9 cellular contexts compared by ENCODE assay signal in the genomic region with DNA sequence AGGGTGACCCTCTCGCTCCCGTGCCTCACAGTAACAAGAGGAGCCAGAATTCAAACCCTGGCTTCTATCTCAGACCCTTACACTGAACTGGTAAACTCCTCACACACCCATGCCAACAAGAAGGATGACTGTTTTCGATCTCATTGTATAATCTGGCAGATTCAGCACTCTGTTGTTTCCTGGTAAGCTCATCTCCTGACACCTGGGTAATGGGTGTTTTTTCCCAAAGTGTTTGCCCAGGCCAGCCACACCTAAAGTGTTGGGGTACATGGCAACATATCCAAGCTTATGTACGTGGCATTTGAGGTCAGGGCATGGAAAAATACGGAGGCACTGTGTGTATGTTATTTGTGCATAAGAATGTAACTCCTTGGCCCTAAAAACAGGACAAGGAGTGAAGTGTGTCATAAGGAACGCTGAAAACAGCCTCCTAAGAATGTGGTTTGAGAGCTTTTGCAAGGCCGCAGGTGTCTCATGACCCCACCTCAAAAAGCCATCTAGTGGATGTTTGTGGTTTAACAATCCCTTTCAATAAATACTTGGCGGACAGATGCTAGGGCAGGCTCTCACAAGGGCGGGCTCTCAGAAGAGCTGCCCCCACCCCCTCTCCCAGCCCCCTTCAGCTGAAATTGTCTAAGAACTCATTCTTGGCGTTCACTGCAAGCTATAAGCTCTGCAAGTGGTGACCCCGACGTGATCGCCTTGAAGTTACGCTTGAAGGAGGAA. TPM values are rescaled to one million over a fixed set of nuclear protein-coding genes. Genes with fewer than 3 reads are reported as not detected.
A peak's percentile ranks its signal among the peaks of the same experiment; 100 is the strongest.
DNase-seq lines count a peak whose midpoint lies in the region; ATAC-seq, FAIRE-seq and TF ChIP-seq lines count a peak whose summit lies in the region.
"Had no signal": no experiment of that assay in that cellular context is flagged by ENCODE, and none has a peak within 500 bp of the region (broad histone marks: within the 10 kb centered on the region; RNA-seq: fewer than 3 reads in every experiment).

A gene with protein sequence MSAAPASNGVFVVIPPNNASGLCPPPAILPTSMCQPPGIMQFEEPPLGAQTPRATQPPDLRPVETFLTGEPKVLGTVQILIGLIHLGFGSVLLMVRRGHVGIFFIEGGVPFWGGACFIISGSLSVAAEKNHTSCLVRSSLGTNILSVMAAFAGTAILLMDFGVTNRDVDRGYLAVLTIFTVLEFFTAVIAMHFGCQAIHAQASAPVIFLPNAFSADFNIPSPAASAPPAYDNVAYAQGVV (plus strand): TSS at position 561 of the 726 bp plus-strand sequence. CDS start 6,867 bp downstream, outside the sequence.

- FAIRE-seq in GM12878 (lab: Jason Lieb, UNC): no peak

- no peaks in the 10 kb centered on the region for H3K9me3 Mint-ChIP-seq in activated T-helper 17 cell treated with anti-CD3 and anti-CD28 coated beads, Interleukin-2, amount 50 U/mL, for 72 hours

- peak within 1 kb of the TSS; percentile 33 for H2AFZ ChIP-seq in GM12878 (ENCODE audit: control insufficient read depth, low read depth, low read length)

- H3K27me3 Mint-ChIP-seq in activated T-helper 17 cell treated with anti-CD3 and anti-CD28 coated beads, Interleukin-2, amount 50 U/mL, for 72 hours: peaks cover 54% of the 10 kb centered on the region

- TF ChIP-seq CTCF in GM10266 (IDR thresholded peaks at IDR 0.05; ENCODE audit: control insufficient read depth, insufficient read depth, low read depth, missing control alignments): peak; percentile 39
- peak; percentile 49 for TF ChIP-seq CTCF in LNCAP (IDR thresholded peaks at IDR 0.05)
- peak; percentile 40 to 60 (median 55) for TF ChIP-seq CTCF in GM12878 (IDR thresholded peaks at IDR 0.05 in 2 of 3, conservative IDR thresholded peaks at IDR 0.05 in 1 of 3; ENCODE audit: control insufficient read depth in 2 of 3, extremely low read depth in 1 of 3, insufficient read depth in 1 of 3, low read depth in 3 of 3, low read length in 3 of 3)

- H3K9ac ChIP-seq in GM12878 (ENCODE audit: control insufficient read depth, insufficient read depth, low read length): no peak within 1 kb of the TSS
- peak within 1 kb of the TSS; percentile 30 for H3K9ac ChIP-seq in mucosa of stomach (ENCODE audit: low read length)

- H3K4me1 Mint-ChIP-seq in activated T-helper 17 cell treated with anti-CD3 and anti-CD28 coated beads, Interleukin-2, amount 50 U/mL, for 72 hours: no peaks in the 10 kb centered on the region

- TF ChIP-seq RAD21 in GM12878 (IDR thresholded peaks at IDR 0.05; ENCODE audit: insufficient read depth, low read depth, low read length): peak; percentile 68

- no peaks in the 10 kb centered on the region for H4K20me1 ChIP-seq in GM12878 (ENCODE audit: control insufficient read depth, insufficient read depth)

- RAD21 ChIA-PET in GM12878 (lab: Charles Lee; ENCODE audit: unreplicated experiment): interaction anchor here (0.8 to 1.6 kb wide), 5 partner anchors 8 to 205 kb away, joined by 3 to 7 read pairs (median 5); a partner anchor contains a TSS

- H3K27me3 ChIP-seq in GM12878 (replicated peaks in 1 of 2; ENCODE audit: control insufficient read depth in 2 of 2, insufficient read depth in 2 of 2, low read length in 1 of 2) (no peaks in the 10 kb centered on the region; a peak in 1 of 4 replicates), mucosa of stomach (ENCODE audit: control insufficient read depth, insufficient read depth, low read length) (no peaks in the 10 kb centered on the region)

- H3K79me2 ChIP-seq in GM12878 (ENCODE audit: control insufficient read depth, insufficient read depth, low read length): no peaks in the 10 kb centered on the region

- 27% methylated on average over 14 of the region's 14 CpGs for WGBS in GM12878 (ENCODE audit: insufficient coverage, insufficient replicate concordance, low lambda C conversion rate, missing lambda C conversion rate)

- no peak for TF ChIP-seq EP300 in GM12878 (IDR thresholded peaks at IDR 0.05; ENCODE audit: borderline replicate concordance in 1 of 2, control insufficient read depth in 1 of 2, low read depth in 2 of 2, low read length in 2 of 2)

- H3K4me3 Mint-ChIP-seq in activated T-helper 17 cell treated with anti-CD3 and anti-CD28 coated beads, Interleukin-2, amount 50 U/mL, for 72 hours: no peak within 1 kb of the TSS

- CTCF ChIA-PET in GM12878 (lab: Yijun Ruan, JAX): interaction anchor here (0.6 to 1.7 kb wide), 18 partner anchors 9 to 412 kb away, joined by 3 to 12 read pairs (median 3); no protein-coding TSS in a partner anchor

- in situ Hi-C loops in GM12878 (cut with MboI) (loop anchor here (25.0 kb wide), 1 partner anchor 1569 kb away; no protein-coding TSS in a partner anchor), ACHN (cut with HindIII; ENCODE audit: low pct_ligation_motif_present, low pct_unique_long_range_greater_than_20kb, low sequenced_read_pairs) (no loop called here)

- SMC1A ChIA-PET in GM12878 (lab: Charles Lee; ENCODE audit: uncharacterized antibody, unreplicated experiment): interaction anchor here (1.0 to 1.7 kb wide), 8 partner anchors 9 to 393 kb away, joined by 3 to 12 read pairs (median 4); no protein-coding TSS in a partner anchor

- H3K27ac Mint-ChIP-seq in activated T-helper 17 cell treated with anti-CD3 and anti-CD28 coated beads, Interleukin-2, amount 50 U/mL, for 72 hours: no peak within 1 kb of the TSS

- TF ChIP-seq POLR2A in GM12878 (IDR thresholded peaks at IDR 0.05; ENCODE audit: low read depth, low read length): no peak

- no peaks in the 10 kb centered on the region for H3K36me3 Mint-ChIP-seq in activated T-helper 17 cell treated with anti-CD3 and anti-CD28 coated beads, Interleukin-2, amount 50 U/mL, for 72 hours (ENCODE audit: low read depth)

- no TSS peak for BruUV-seq in GM12878 (replicated peaks; lab: Mats Ljungman, UMichigan)

- peak; percentile 68 for ATAC-seq in GM12878
- no peak for ATAC-seq in activated T-helper 17 cell treated with anti-CD3 and anti-CD28 coated beads, Interleukin-2, amount 50 U/mL, for 72 hours (replicated peaks)
- no peak for ATAC-seq in HG02870 (IDR thresholded peaks at IDR 0.05; ENCODE audit: unreplicated experiment)

- H3K9me3 ChIP-seq in GM12878 (replicated peaks; ENCODE audit: control insufficient read depth, insufficient read depth, low read length) (no peaks in the 10 kb centered on the region; the same call in 2 of the 3 replicates), mucosa of stomach (ENCODE audit: control insufficient read depth, low read length) (no peaks in the 10 kb centered on the region)

- H3K27ac ChIP-seq in GM12878 (ENCODE audit: control insufficient read depth, insufficient read depth): no peak within 1 kb of the TSS

- no peak within 1 kb of the TSS for H3K4me2 ChIP-seq in GM12878 (ENCODE audit: control insufficient read depth, insufficient read depth)

- POLR2A ChIA-PET in GM12878 (lab: Charles Lee): no interaction called here

- H3K36me3 ChIP-seq in GM12878 (ENCODE audit: control insufficient read depth in 2 of 2, insufficient read depth in 2 of 2, low read length in 1 of 2) (no peaks in the 10 kb centered on the region), mucosa of stomach (ENCODE audit: control insufficient read depth, insufficient read depth, low read length) (no peaks in the 10 kb centered on the region)

- peak; percentile 53 for DNase-seq in GM10266 (ENCODE audit: extremely low spot score)
- DNase-seq in GM12878 (ENCODE audit: low read depth, low spot score): no peak
- no peak for DNase-seq in NK-92 treated with Interleukin-12 subunit alpha and Interleukin-12 subunit beta, amount 100 ng/mL, for 24 hours (lab: John Stamatoyannopoulos, UW)
- no peak for DNase-seq in ACHN

- H3K4me3 ChIP-seq in GM12878: no peak within 1 kb of the TSS
- H3K4me3 ChIP-seq in mucosa of stomach (ENCODE audit: low read length): no peak within 1 kb of the TSS

- intact Hi-C loops in GM12878 (cut with micrococcal nuclease; ENCODE audit: unreplicated experiment): loop anchor here (1.0 kb wide), 1 partner anchor 270 kb away; no protein-coding TSS in a partner anchor

- H3K4me1 ChIP-seq in GM12878 (ENCODE audit: control insufficient read depth, insufficient read depth, low read length) (peaks cover 20% of the 10 kb centered on the region), mucosa of stomach (ENCODE audit: control insufficient read depth, insufficient read depth, low read length) (peaks cover 15% of the 10 kb centered on the region)

TF ChIP-seq in GM12878, 131 proteins besides CTCF, POLR2A, EP300 and RAD21:
- no peak for TF ChIP-seq EED (IDR thresholded peaks at IDR 0.05; ENCODE audit: low read depth)
- peak; percentile 92 for TF ChIP-seq RUNX3 (IDR thresholded peaks at IDR 0.05; ENCODE audit: low read length)
- 0 out of 2 replicates have a peak, but pooled peaks have one; percentile 7 for TF ChIP-seq TCF12 (IDR thresholded peaks at IDR 0.05; ENCODE audit: low read depth, low read length)
- TF ChIP-seq CBFB (IDR thresholded peaks at IDR 0.05; ENCODE audit: low read depth): peak; percentile 61; the same call in 1 of the 2 replicates
- TF ChIP-seq TCF3 (IDR thresholded peaks at IDR 0.05; ENCODE audit: borderline replicate concordance, insufficient read depth, low read depth, low read length): peak; percentile 41; the same call in 1 of the 2 replicates
- peak; percentile 50; the same call in 1 of the 2 replicates for TF ChIP-seq SMC3 (IDR thresholded peaks at IDR 0.05; ENCODE audit: borderline replicate concordance, low read length)

RNA-seq across cellular contexts. Expression of the gene that starts here (rescaled TPM):
- total RNA-seq in GM12878 (2013; cell fraction: nucleolus; rRNA removed): not detected in 2 replicates
- 0.27 and 0.62 TPM in 2 replicates for total RNA-seq in GM12878 (2014; rRNA removed)
- total RNA-seq in GM12878 (2014; rRNA removed; fragmentation: Illumina TruSeq; extraction: Trizol): 0.18 and 0.45 TPM in 2 replicates
- total RNA-seq in GM12878 (2021): 0.46 and 0.56 TPM in 2 replicates
- polyA plus RNA-seq in GM12878 (2011; ENCODE audit: low read depth): 0.34 TPM
- polyA plus RNA-seq in GM12878 (2011; rRNA removed): 0.22 and 0.35 TPM in 2 replicates
- 0.47 and 0.70 TPM in 2 replicates for polyA plus RNA-seq in GM12878 (2011; cell fraction: cytosol; rRNA removed)
- polyA plus RNA-seq in GM12878 (2011; cell fraction: nucleus; rRNA removed): 0.76 and 1.5 TPM in 2 replicates
- polyA plus RNA-seq in GM12878 (2012): 0.23 and 0.34 TPM in 2 replicates
- 0.71 TPM in 1 of 2 replicates, not detected in the other for polyA plus RNA-seq in GM12878 (2014; fragmentation: Illumina TruSeq; extraction: Trizol)
- polyA plus RNA-seq in GM12878 (2014; fragmentation: Nextera tagmentation; extraction: Ambion mirVana): under 1 TPM; 0.05 to 0.08 TPM
- polyA plus RNA-seq in GM12878 (2014; rRNA removed): 0.22 and 0.55 TPM in 2 replicates
- under 1 TPM; 0.62 to 0.84 TPM for polyA plus RNA-seq in GM12878 (2016; fragmentation: Nextera tagmentation; extraction: Ambion mirVana)
- 0.36 TPM in 1 of 2 replicates, not detected in the other for polyA minus RNA-seq in GM12878 (2011; rRNA and poly(A)+ RNA removed)
- polyA minus RNA-seq in GM12878 (2011; cell fraction: cytosol; rRNA and poly(A)+ RNA removed): 0.83 and 1.3 TPM in 2 replicates
- polyA minus RNA-seq in GM12878 (2011; cell fraction: nucleus; rRNA and poly(A)+ RNA removed): 0.67 and 0.73 TPM in 2 replicates
- total RNA-seq in activated T-helper 17 cell treated with anti-CD3 and anti-CD28 coated beads, Interleukin-2, amount 50 U/mL, for 72 hours: not detected
- total RNA-seq: pulmonary artery endothelial cell had no signal
